In the genomic region with DNA sequence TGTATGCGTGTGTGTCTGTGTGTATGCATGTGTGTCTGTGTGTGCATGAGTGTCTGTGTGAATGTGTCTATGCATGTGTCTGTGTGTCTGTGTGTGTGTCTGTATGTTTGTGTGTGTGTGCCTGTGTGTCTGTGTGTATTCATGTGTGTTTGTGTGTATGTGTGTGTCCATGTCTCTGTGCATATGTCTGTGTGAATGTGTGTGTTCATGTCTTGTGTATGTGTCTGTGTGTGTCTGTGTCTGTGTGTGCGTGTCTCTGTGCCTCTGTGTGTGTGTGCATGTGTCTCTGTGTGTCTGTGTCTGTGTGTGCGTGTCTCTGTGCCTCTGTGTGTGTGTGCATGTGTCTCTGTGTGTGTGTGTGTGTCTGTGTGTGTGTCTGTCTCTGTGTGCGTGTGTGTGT, we compare ENCODE assay signal across 1 cellular context.
A peak's percentile ranks its signal among the peaks of the same experiment; 100 is the strongest.
TF ChIP-seq lines count a peak whose summit lies in the region.

No MANE protein-coding gene starts in this region.

TF ChIP-seq in K562, 482 proteins besides CTCF, POLR2A, EP300 and RAD21:
- TF ChIP-seq RREB1 (CRISPR knock-in tag; IDR thresholded peaks at IDR 0.05) (no peak), ZBTB5 (IDR thresholded peaks at IDR 0.05) (0 out of 2 replicates have a peak, but pooled peaks have one; percentile 23), CXXC5 (CRISPR knock-in tag; IDR thresholded peaks at IDR 0.05) (no peak), ZC3H8 (IDR thresholded peaks at IDR 0.05) (no peak), MEF2A (IDR thresholded peaks at IDR 0.05; ENCODE audit: control insufficient read depth, low read depth, low read length) (no peak), SMARCA5 (IDR thresholded peaks at IDR 0.05) (peak; percentile 26; the same call in 1 of the 2 replicates), RUNX1 (IDR thresholded peaks at IDR 0.05; ENCODE audit: low read depth) (no peak), ZNF561 (CRISPR knock-in tag; conservative IDR thresholded peaks at IDR 0.05) (no peak), HDGF (IDR thresholded peaks at IDR 0.05) (0 out of 2 replicates have a peak, but pooled peaks have one; percentile 49), CBFA2T3 (IDR thresholded peaks at IDR 0.05) (no peak), BRD9 (IDR thresholded peaks at IDR 0.05; ENCODE audit: low read depth, partially characterized antibody) (peak; percentile 77)
- TF ChIP-seq, protein P1, sequence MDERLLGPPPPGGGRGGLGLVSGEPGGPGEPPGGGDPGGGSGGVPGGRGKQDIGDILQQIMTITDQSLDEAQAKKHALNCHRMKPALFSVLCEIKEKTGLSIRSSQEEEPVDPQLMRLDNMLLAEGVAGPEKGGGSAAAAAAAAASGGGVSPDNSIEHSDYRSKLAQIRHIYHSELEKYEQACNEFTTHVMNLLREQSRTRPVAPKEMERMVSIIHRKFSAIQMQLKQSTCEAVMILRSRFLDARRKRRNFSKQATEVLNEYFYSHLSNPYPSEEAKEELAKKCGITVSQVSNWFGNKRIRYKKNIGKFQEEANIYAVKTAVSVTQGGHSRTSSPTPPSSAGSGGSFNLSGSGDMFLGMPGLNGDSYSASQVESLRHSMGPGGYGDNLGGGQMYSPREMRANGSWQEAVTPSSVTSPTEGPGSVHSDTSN (CRISPR knock-in tag; IDR thresholded peaks at IDR 0.05; ENCODE audit: low read depth), result no peak
- TF ChIP-seq, protein P1 (tag; conservative IDR thresholded peaks at IDR 0.05; ENCODE audit: low read depth), result no peak
- TF ChIP-seq, protein P2, sequence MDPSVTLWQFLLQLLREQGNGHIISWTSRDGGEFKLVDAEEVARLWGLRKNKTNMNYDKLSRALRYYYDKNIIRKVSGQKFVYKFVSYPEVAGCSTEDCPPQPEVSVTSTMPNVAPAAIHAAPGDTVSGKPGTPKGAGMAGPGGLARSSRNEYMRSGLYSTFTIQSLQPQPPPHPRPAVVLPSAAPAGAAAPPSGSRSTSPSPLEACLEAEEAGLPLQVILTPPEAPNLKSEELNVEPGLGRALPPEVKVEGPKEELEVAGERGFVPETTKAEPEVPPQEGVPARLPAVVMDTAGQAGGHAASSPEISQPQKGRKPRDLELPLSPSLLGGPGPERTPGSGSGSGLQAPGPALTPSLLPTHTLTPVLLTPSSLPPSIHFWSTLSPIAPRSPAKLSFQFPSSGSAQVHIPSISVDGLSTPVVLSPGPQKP (CRISPR knock-in tag; IDR thresholded peaks at IDR 0.05), result no peak
